Comparison of ENCODE assay signal across 16 cellular contexts in genomic region chr13:89454736-89455135, GRCh38.
DNase-seq lines count a peak whose midpoint lies in the region; ATAC-seq, FAIRE-seq and TF ChIP-seq lines count a peak whose summit lies in the region.
"Had no signal": no experiment of that assay in that cellular context is flagged by ENCODE, and none has a peak within 500 bp of the region (broad histone marks: within the 10 kb centered on the region; RNA-seq: fewer than 3 reads in every experiment).

No MANE protein-coding gene starts in this region.

- no peak overlapping the region for H3K4me2 ChIP-seq in PC-3 (ENCODE audit: low read length)
- H3K4me2 ChIP-seq: GM23338 had no signal

- no peak overlapping the region for H3K4me3 ChIP-seq in PC-3 (ENCODE audit: low read length)
- no peak overlapping the region for H3K4me3 ChIP-seq in epithelial cell of esophagus (ENCODE audit: low read length)
- H3K4me3 ChIP-seq in kidney (ENCODE audit: low read length in 2 of 2), result no peak overlapping the region
- H3K4me3 ChIP-seq: GM23338 had no signal

- DNase-seq in H54 (ENCODE audit: insufficient read length, low spot score) (no peak), PC-3 (peak; percentile 32), epithelial cell of esophagus (ENCODE audit: low read depth) (peak; percentile 50), kidney (no peak), NCI-H2196 treated with DMSO at 0.1 percent for 48 hours (lab: John Stamatoyannopoulos, UW; ENCODE audit: unreplicated experiment) (no peak)
- DNase-seq: C1 segment of cervical spinal cord; CD4-positive, alpha-beta T cell; DMS79 treated with DMSO at 0.1 percent for 48 hours; EL; GDM1; H9; IMR-90 had no signal

- H3K36me3 ChIP-seq in PC-3 (ENCODE audit: low read depth, low read length) (no peaks in the 10 kb centered on the region), kidney (ENCODE audit: control insufficient read depth in 1 of 2, insufficient read depth in 2 of 2, low read length in 2 of 2) (no peaks in the 10 kb centered on the region)

- peak; percentile 67 for FAIRE-seq in H54 (lab: Jason Lieb, UNC)
- peak; percentile 74 for FAIRE-seq in kidney (lab: Jason Lieb, UNC)
- FAIRE-seq: GM12892 had no signal

- H3K27me3 ChIP-seq in PC-3 (ENCODE audit: low read length), result no peaks in the 10 kb centered on the region

- TF ChIP-seq CTCF in PC-3 (conservative IDR thresholded peaks at IDR 0.05; ENCODE audit: low read depth, low read length), result no peak
- no peak for TF ChIP-seq CTCF in epithelial cell of esophagus (IDR thresholded peaks at IDR 0.05; ENCODE audit: insufficient read depth, low read depth, low read length, missing control alignments)
- no peak for TF ChIP-seq CTCF in kidney (IDR thresholded peaks at IDR 0.05; ENCODE audit: borderline replicate concordance, extremely low read depth, insufficient read depth)

- CTCF ChIA-PET in PC-3 (lab: Charles Lee), result no interaction called here

- H3K27ac ChIP-seq in PC-3 (ENCODE audit: low read length) (no peak overlapping the region), kidney (ENCODE audit: low read depth in 2 of 2, low read length in 2 of 2) (no peak overlapping the region)

- intact Hi-C loops in PC-3 (cut with micrococcal nuclease) (no loop called here), kidney (cut with DNase I) (no loop called here)

- no TSS peak for BruUV-seq in PC-3 (replicated peaks; lab: Mats Ljungman, UMichigan)

- no peak for TF ChIP-seq POLR2A in H54 (IDR thresholded peaks at IDR 0.05; ENCODE audit: low read depth, low read length)

- no peak overlapping the region for H3K9ac ChIP-seq in PC-3 (ENCODE audit: low read length)
- no peak overlapping the region for H3K9ac ChIP-seq in kidney (ENCODE audit: low read length in 2 of 2)

- H3K79me2 ChIP-seq in PC-3 (ENCODE audit: low read length), result no peaks in the 10 kb centered on the region

- no peaks in the 10 kb centered on the region for H4K20me1 ChIP-seq in PC-3 (ENCODE audit: low read length)

- POLR2A ChIA-PET in PC-3 (lab: Charles Lee; ENCODE audit: unreplicated experiment), result no interaction called here

- peaks cover 14% of the 10 kb centered on the region; the same call in 1 of the 2 replicates for H3K4me1 ChIP-seq in PC-3 (ENCODE audit: insufficient read depth, low read length)
- H3K4me1 ChIP-seq in kidney (ENCODE audit: control insufficient read depth in 1 of 2, insufficient read depth in 1 of 2, low read depth in 1 of 2, low read length in 2 of 2), result no peaks in the 10 kb centered on the region

- H2AFZ ChIP-seq in PC-3 (ENCODE audit: low read length), result no peak overlapping the region
- H2AFZ ChIP-seq: GM23338 had no signal

- no peaks in the 10 kb centered on the region for H3F3A ChIP-seq in PC-3 (ENCODE audit: low read length, unreplicated experiment)

- H3K9me3 ChIP-seq in PC-3 (ENCODE audit: low read length) (no peaks in the 10 kb centered on the region), kidney (ENCODE audit: control insufficient read depth in 1 of 2, low read length in 2 of 2) (no peaks in the 10 kb centered on the region)

- no peaks in the 10 kb centered on the region for H3K9me2 ChIP-seq in PC-3 (replicated peaks; ENCODE audit: low read length)

- ATAC-seq in PC-3, result no peak
- no peak for ATAC-seq in HG03280 (IDR thresholded peaks at IDR 0.05; ENCODE audit: unreplicated experiment)
- ATAC-seq in HG02884 (IDR thresholded peaks at IDR 0.05; ENCODE audit: unreplicated experiment), result no peak
- ATAC-seq: GM23338 had no signal

Comparison
In these comparisons a context has a peak if more than half of its experiments do, and no peak if none do; other contexts are left out.
1. DNase-seq: peak in PC-3 (single experiment) and epithelial cell of esophagus (single experiment); none in H54 (single experiment), kidney (single experiment) and NCI-H2196 treated with DMSO at 0.1 percent for 48 hours (single experiment).